Comparison of ENCODE assay signal across 2 cellular contexts in the genomic region with DNA sequence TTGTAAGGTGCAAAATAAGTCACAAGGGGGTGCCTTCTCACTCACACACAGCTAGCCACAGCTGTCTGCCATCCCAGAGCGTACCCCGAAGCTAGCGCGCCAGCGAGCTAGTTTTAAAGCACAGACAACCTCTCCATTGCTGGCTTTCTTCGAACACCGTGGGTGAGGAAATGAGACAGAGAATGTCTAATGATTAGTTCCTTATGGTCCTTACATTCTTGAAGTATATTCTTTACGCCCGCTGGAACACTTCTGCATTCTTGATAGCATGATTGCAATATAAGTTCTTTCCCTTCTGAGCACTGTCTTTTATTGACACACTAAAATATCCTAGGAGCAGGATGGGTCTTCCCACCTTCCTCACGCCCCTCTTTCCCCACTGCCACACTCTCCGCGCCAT.
TF ChIP-seq lines count a peak whose summit lies in the region.

No MANE protein-coding gene starts in this region.

TF ChIP-seq in HCT116, 20 proteins besides CTCF, POLR2A, EP300 and RAD21:
- TF ChIP-seq ELF1 (IDR thresholded peaks at IDR 0.05; ENCODE audit: borderline replicate concordance, low read depth) (no peak), CBX3 (IDR thresholded peaks at IDR 0.05; ENCODE audit: low read depth) (no peak), ZNF274 (IDR thresholded peaks at IDR 0.05; ENCODE audit: low read depth, low read length) (no peak), ZFX (IDR thresholded peaks at IDR 0.05) (no peak), POLR2AphosphoS5 (IDR thresholded peaks at IDR 0.05; ENCODE audit: low read depth, low read length) (no peak), JUND (IDR thresholded peaks at IDR 0.05) (no peak), FOSL1 (IDR thresholded peaks at IDR 0.05; ENCODE audit: low read depth) (no peak)
- TF ChIP-seq, protein P1, sequence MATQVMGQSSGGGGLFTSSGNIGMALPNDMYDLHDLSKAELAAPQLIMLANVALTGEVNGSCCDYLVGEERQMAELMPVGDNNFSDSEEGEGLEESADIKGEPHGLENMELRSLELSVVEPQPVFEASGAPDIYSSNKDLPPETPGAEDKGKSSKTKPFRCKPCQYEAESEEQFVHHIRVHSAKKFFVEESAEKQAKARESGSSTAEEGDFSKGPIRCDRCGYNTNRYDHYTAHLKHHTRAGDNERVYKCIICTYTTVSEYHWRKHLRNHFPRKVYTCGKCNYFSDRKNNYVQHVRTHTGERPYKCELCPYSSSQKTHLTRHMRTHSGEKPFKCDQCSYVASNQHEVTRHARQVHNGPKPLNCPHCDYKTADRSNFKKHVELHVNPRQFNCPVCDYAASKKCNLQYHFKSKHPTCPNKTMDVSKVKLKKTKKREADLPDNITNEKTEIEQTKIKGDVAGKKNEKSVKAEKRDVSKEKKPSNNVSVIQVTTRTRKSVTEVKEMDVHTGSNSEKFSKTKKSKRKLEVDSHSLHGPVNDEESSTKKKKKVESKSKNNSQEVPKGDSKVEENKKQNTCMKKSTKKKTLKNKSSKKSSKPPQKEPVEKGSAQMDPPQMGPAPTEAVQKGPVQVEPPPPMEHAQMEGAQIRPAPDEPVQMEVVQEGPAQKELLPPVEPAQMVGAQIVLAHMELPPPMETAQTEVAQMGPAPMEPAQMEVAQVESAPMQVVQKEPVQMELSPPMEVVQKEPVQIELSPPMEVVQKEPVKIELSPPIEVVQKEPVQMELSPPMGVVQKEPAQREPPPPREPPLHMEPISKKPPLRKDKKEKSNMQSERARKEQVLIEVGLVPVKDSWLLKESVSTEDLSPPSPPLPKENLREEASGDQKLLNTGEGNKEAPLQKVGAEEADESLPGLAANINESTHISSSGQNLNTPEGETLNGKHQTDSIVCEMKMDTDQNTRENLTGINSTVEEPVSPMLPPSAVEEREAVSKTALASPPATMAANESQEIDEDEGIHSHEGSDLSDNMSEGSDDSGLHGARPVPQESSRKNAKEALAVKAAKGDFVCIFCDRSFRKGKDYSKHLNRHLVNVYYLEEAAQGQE (IDR thresholded peaks at IDR 0.05; ENCODE audit: low read depth) = no peak
- TF ChIP-seq, protein P2, sequence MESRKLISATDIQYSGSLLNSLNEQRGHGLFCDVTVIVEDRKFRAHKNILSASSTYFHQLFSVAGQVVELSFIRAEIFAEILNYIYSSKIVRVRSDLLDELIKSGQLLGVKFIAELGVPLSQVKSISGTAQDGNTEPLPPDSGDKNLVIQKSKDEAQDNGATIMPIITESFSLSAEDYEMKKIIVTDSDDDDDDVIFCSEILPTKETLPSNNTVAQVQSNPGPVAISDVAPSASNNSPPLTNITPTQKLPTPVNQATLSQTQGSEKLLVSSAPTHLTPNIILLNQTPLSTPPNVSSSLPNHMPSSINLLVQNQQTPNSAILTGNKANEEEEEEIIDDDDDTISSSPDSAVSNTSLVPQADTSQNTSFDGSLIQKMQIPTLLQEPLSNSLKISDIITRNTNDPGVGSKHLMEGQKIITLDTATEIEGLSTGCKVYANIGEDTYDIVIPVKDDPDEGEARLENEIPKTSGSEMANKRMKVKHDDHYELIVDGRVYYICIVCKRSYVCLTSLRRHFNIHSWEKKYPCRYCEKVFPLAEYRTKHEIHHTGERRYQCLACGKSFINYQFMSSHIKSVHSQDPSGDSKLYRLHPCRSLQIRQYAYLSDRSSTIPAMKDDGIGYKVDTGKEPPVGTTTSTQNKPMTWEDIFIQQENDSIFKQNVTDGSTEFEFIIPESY (IDR thresholded peaks at IDR 0.05; ENCODE audit: extremely low read depth, insufficient replicate concordance, low read length) = no peak
- TF ChIP-seq, protein P3, sequence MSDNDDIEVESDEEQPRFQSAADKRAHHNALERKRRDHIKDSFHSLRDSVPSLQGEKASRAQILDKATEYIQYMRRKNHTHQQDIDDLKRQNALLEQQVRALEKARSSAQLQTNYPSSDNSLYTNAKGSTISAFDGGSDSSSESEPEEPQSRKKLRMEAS (IDR thresholded peaks at IDR 0.05) = no peak

TF ChIP-seq in H1, 55 proteins besides CTCF, POLR2A, EP300 and RAD21:
- TF ChIP-seq SAP30 (IDR thresholded peaks at IDR 0.05; ENCODE audit: insufficient read depth, insufficient replicate concordance, low read length) (no peak), CBX8 (IDR thresholded peaks at IDR 0.05; ENCODE audit: borderline replicate concordance, low read depth, low read length) (no peak), TBP (IDR thresholded peaks at IDR 0.05; ENCODE audit: low read depth, low read length) (no peak), FOSL1 (IDR thresholded peaks at IDR 0.05; ENCODE audit: insufficient read depth, low read depth, low read length) (no peak), POU5F1 (IDR thresholded peaks at IDR 0.05; ENCODE audit: low read depth, low read length) (no peak), KDM5A (IDR thresholded peaks at IDR 0.05; ENCODE audit: low read length) (no peak), NRF1 (IDR thresholded peaks at IDR 0.05; ENCODE audit: low read depth, low read length) (no peak), CBX5 (IDR thresholded peaks at IDR 0.05; ENCODE audit: low read depth, low read length) (no peak), BRCA1 (IDR thresholded peaks at IDR 0.05; ENCODE audit: low read depth, low read length) (no peak), SP4 (IDR thresholded peaks at IDR 0.05; ENCODE audit: low read length) (no peak), SIN3A (conservative IDR thresholded peaks at IDR 0.05 in 1 of 2, IDR thresholded peaks at IDR 0.05 in 1 of 2; ENCODE audit: low read depth in 1 of 2, low read length in 2 of 2) (no peak), GABPA (IDR thresholded peaks at IDR 0.05; ENCODE audit: borderline replicate concordance, insufficient read depth, low read length) (no peak), NANOG (IDR thresholded peaks at IDR 0.05; ENCODE audit: insufficient read depth, low read depth, low read length, poor library complexity, severe bottlenecking) (no peak), MAFK (IDR thresholded peaks at IDR 0.05; ENCODE audit: low read depth, low read length) (no peak), ZNF274 (IDR thresholded peaks at IDR 0.05; ENCODE audit: borderline replicate concordance, extremely low read depth, low read length) (no peak)
- TF ChIP-seq, protein P4, sequence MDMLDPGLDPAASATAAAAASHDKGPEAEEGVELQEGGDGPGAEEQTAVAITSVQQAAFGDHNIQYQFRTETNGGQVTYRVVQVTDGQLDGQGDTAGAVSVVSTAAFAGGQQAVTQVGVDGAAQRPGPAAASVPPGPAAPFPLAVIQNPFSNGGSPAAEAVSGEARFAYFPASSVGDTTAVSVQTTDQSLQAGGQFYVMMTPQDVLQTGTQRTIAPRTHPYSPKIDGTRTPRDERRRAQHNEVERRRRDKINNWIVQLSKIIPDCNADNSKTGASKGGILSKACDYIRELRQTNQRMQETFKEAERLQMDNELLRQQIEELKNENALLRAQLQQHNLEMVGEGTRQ (IDR thresholded peaks at IDR 0.05; ENCODE audit: low read length) = no peak
- TF ChIP-seq, protein P5, sequence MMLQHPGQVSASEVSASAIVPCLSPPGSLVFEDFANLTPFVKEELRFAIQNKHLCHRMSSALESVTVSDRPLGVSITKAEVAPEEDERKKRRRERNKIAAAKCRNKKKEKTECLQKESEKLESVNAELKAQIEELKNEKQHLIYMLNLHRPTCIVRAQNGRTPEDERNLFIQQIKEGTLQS (IDR thresholded peaks at IDR 0.05; ENCODE audit: insufficient read depth, low read depth, low read length) = no peak
- TF ChIP-seq, protein P6, sequence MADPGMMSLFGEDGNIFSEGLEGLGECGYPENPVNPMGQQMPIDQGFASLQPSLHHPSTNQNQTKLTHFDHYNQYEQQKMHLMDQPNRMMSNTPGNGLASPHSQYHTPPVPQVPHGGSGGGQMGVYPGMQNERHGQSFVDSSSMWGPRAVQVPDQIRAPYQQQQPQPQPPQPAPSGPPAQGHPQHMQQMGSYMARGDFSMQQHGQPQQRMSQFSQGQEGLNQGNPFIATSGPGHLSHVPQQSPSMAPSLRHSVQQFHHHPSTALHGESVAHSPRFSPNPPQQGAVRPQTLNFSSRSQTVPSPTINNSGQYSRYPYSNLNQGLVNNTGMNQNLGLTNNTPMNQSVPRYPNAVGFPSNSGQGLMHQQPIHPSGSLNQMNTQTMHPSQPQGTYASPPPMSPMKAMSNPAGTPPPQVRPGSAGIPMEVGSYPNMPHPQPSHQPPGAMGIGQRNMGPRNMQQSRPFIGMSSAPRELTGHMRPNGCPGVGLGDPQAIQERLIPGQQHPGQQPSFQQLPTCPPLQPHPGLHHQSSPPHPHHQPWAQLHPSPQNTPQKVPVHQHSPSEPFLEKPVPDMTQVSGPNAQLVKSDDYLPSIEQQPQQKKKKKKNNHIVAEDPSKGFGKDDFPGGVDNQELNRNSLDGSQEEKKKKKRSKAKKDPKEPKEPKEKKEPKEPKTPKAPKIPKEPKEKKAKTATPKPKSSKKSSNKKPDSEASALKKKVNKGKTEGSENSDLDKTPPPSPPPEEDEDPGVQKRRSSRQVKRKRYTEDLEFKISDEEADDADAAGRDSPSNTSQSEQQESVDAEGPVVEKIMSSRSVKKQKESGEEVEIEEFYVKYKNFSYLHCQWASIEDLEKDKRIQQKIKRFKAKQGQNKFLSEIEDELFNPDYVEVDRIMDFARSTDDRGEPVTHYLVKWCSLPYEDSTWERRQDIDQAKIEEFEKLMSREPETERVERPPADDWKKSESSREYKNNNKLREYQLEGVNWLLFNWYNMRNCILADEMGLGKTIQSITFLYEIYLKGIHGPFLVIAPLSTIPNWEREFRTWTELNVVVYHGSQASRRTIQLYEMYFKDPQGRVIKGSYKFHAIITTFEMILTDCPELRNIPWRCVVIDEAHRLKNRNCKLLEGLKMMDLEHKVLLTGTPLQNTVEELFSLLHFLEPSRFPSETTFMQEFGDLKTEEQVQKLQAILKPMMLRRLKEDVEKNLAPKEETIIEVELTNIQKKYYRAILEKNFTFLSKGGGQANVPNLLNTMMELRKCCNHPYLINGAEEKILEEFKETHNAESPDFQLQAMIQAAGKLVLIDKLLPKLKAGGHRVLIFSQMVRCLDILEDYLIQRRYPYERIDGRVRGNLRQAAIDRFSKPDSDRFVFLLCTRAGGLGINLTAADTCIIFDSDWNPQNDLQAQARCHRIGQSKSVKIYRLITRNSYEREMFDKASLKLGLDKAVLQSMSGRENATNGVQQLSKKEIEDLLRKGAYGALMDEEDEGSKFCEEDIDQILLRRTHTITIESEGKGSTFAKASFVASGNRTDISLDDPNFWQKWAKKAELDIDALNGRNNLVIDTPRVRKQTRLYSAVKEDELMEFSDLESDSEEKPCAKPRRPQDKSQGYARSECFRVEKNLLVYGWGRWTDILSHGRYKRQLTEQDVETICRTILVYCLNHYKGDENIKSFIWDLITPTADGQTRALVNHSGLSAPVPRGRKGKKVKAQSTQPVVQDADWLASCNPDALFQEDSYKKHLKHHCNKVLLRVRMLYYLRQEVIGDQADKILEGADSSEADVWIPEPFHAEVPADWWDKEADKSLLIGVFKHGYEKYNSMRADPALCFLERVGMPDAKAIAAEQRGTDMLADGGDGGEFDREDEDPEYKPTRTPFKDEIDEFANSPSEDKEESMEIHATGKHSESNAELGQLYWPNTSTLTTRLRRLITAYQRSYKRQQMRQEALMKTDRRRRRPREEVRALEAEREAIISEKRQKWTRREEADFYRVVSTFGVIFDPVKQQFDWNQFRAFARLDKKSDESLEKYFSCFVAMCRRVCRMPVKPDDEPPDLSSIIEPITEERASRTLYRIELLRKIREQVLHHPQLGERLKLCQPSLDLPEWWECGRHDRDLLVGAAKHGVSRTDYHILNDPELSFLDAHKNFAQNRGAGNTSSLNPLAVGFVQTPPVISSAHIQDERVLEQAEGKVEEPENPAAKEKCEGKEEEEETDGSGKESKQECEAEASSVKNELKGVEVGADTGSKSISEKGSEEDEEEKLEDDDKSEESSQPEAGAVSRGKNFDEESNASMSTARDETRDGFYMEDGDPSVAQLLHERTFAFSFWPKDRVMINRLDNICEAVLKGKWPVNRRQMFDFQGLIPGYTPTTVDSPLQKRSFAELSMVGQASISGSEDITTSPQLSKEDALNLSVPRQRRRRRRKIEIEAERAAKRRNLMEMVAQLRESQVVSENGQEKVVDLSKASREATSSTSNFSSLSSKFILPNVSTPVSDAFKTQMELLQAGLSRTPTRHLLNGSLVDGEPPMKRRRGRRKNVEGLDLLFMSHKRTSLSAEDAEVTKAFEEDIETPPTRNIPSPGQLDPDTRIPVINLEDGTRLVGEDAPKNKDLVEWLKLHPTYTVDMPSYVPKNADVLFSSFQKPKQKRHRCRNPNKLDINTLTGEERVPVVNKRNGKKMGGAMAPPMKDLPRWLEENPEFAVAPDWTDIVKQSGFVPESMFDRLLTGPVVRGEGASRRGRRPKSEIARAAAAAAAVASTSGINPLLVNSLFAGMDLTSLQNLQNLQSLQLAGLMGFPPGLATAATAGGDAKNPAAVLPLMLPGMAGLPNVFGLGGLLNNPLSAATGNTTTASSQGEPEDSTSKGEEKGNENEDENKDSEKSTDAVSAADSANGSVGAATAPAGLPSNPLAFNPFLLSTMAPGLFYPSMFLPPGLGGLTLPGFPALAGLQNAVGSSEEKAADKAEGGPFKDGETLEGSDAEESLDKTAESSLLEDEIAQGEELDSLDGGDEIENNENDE (IDR thresholded peaks at IDR 0.05; ENCODE audit: insufficient replicate concordance, low read length) = no peak
